8 cellular contexts compared by ENCODE assay signal in genomic region chr9:4793412-4794005, GRCh38. TPM values are rescaled to one million over a fixed set of nuclear protein-coding genes. Genes with fewer than 3 reads are reported as not detected.
DNase-seq lines count a peak whose midpoint lies in the region; ATAC-seq and TF ChIP-seq lines count a peak whose summit lies in the region.

No MANE protein-coding gene starts in this region.

- intact Hi-C loops in lower leg skin (cut with DNase I; ENCODE audit: low total_unique reads), result no loop called here
- intact Hi-C loops in thyroid gland (cut with DNase I), result no loop called here

- CTCF ChIA-PET in AG04449 (lab: Yijun Ruan, JAX), result interaction anchor here (0.9 to 3.9 kb wide), 13 partner anchors 8 to 194 kb away, joined by 3 to 22 read pairs (median 6); no protein-coding TSS in a partner anchor

- DNase-seq in AG04449 (ENCODE audit: low read depth, low spot score), result no peak
- no peak for DNase-seq in HFF-Myc (ENCODE audit: extremely low read depth, low read depth)
- no peak for DNase-seq in lower leg skin (ENCODE audit: low spot score in 2 of 2)
- DNase-seq in thyroid gland, result no peak
- DNase-seq in ecto neural progenitor cell (ENCODE audit: low spot score), result no peak
- no peak for DNase-seq in NCI-H526 treated with DMSO at 0.1 percent for 48 hours (lab: John Stamatoyannopoulos, UW)

- H3K36me3 ChIP-seq in thyroid gland, result no peaks in the 10 kb centered on the region

- H3K4me3 ChIP-seq in AG04449 (ENCODE audit: low read depth, low read length), result peak overlapping the region; percentile 93
- peak overlapping the region; percentile 94 for H3K4me3 ChIP-seq in HFF-Myc (replicated peaks; ENCODE audit: low read depth, low read length)
- peak overlapping the region; percentile 98 for H3K4me3 ChIP-seq in lower leg skin (ENCODE audit: low read depth, poor library complexity, severe bottlenecking)
- H3K4me3 ChIP-seq in thyroid gland (replicated peaks in 1 of 3), result peak overlapping the region; percentile 12 to 91 (median 86)

- POLR2A ChIA-PET in AG04449 (lab: Yijun Ruan, JAX), result interaction anchor here (0.6 to 1.7 kb wide), 2 partner anchors 89 to 192 kb away, joined by 4 to 9 read pairs; partner anchors contain the start of gene JAK2

- H3K4me1 ChIP-seq in thyroid gland, result peaks cover 0 to 9% of the 10 kb centered on the region in 2 donors

- 5 to 6% methylated on average over 25 to 26 of the region's 26 CpGs for WGBS in lower leg skin, 2 donors
- 8 to 10% methylated on average over 21 to 23 of the region's 26 CpGs for WGBS in thyroid gland, 2 donors

- H3K27ac ChIP-seq in angular gyrus (ENCODE audit: low read depth, low read length), result peak overlapping the region; percentile 55
- peak overlapping the region in 2 of 3 donors; percentile 46 to 82 for H3K27ac ChIP-seq in thyroid gland

- no peak for TF ChIP-seq POLR2A in lower leg skin (IDR thresholded peaks at IDR 0.05)
- TF ChIP-seq POLR2A in thyroid gland (IDR thresholded peaks at IDR 0.05), result no peak

- H3K27me3 ChIP-seq in thyroid gland, result no peaks in the 10 kb centered on the region

- ATAC-seq in HG03460 (IDR thresholded peaks at IDR 0.05; ENCODE audit: unreplicated experiment), result no peak

- no peaks in the 10 kb centered on the region for H3K9me3 ChIP-seq in thyroid gland

- TF ChIP-seq CTCF in AG04449 (IDR thresholded peaks at IDR 0.05; ENCODE audit: insufficient read depth, low read length, missing control alignments), result no peak
- TF ChIP-seq CTCF in HFF-Myc (IDR thresholded peaks at IDR 0.05; ENCODE audit: low read depth, low read length, missing control alignments), result no peak
- no peak for TF ChIP-seq CTCF in lower leg skin (IDR thresholded peaks at IDR 0.05)
- TF ChIP-seq CTCF in thyroid gland (IDR thresholded peaks at IDR 0.05), result no peak

RNA-seq across cellular contexts. Expression of gene RCL1, which starts 0.8 kb away (rescaled TPM):
- total RNA-seq in lower leg skin, result 10 to 100 TPM; 30.8 to 54.8 (median 38.4) TPM
- total RNA-seq in thyroid gland, result 10 to 100 TPM; 15.6 to 29.3 (median 18.3) TPM

RNA-seq across cellular contexts. Expression of gene AK3, which starts 52.5 kb away (rescaled TPM):
- total RNA-seq in lower leg skin (100 to 1,000 TPM in 1 of 4 donors, 10 to 100 TPM in 3; 81.3 to 102 (median 92.9) TPM), thyroid gland (100 to 1,000 TPM in 1 of 4 donors, 10 to 100 TPM in 3; 90.1 to 101 (median 92.7) TPM)
